16 cellular contexts compared by ENCODE assay signal in the genomic region with DNA sequence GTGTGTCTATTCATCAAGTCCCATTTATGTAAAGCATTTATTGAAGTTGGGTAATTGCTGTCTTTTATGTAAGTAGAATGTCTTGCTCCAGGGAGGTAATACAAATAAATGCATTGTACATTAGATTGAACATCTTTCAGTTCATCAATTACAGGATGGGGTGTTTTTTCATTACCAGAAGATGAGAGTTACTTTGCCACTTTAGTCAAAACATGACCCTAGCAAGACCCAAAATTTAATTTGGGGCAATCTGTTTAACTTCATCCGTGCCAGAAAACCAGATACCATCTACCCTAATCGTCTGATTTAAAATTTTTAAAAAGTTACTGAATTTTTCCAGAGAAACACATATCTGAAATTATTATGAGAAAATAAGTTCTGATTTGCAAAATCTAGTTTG.
DNase-seq lines count a peak whose midpoint lies in the region; ATAC-seq lines count a peak whose summit lies in the region.
"Had no signal": no experiment of that assay in that cellular context is flagged by ENCODE, and none has a peak within 500 bp of the region (broad histone marks: within the 10 kb centered on the region; RNA-seq: fewer than 3 reads in every experiment).

No MANE protein-coding gene starts in this region.

- peak; percentile 3 for DNase-seq in NCI-H1105 (lab: John Stamatoyannopoulos, UW)
- DNase-seq in NCI-H1436 (lab: John Stamatoyannopoulos, UW), result peak; percentile 22
- DNase-seq in NCI-H2081 treated with DMSO at 0.1 percent for 48 hours (lab: John Stamatoyannopoulos, UW), result peak; percentile 18
- DNase-seq in SK-N-DZ (ENCODE audit: low spot score), result peak; percentile 93
- no peak for DNase-seq in activated T-cell treated with anti-CD3 and anti-CD28 coated beads for 4 hours
- DNase-seq in NCI-H526 (lab: John Stamatoyannopoulos, UW), result no peak
- DNase-seq in KG1 (lab: John Stamatoyannopoulos, UW), result no peak
- DNase-seq: ACHN; BE2C; C1 segment of cervical spinal cord; Caco-2; CD4-positive, CD25-positive, alpha-beta regulatory T cell; CD8-positive, alpha-beta memory T cell; GM23248 had no signal

- no peak for ATAC-seq in GM18502 (IDR thresholded peaks at IDR 0.05; ENCODE audit: poor library complexity, unreplicated experiment)
- ATAC-seq: HepG2 had no signal

Comparison
In these comparisons a context has a peak if more than half of its experiments do, and no peak if none do; other contexts are left out.
1. DNase-seq: peak in NCI-H1105 (single experiment), NCI-H1436 (single experiment), NCI-H2081 treated with DMSO at 0.1 percent for 48 hours (single experiment) and SK-N-DZ (single experiment); none in activated T-cell treated with anti-CD3 and anti-CD28 coated beads for 4 hours (single experiment), NCI-H526 (0 of 2) and KG1 (single experiment).